8 cellular contexts compared by ENCODE assay signal in genomic region chr10:100006241-100006886, GRCh38. TPM values are rescaled to one million over a fixed set of nuclear protein-coding genes. Genes with fewer than 3 reads are reported as not detected.
A peak's percentile ranks its signal among the peaks of the same experiment; 100 is the strongest.
DNase-seq lines count a peak whose midpoint lies in the region; ATAC-seq and TF ChIP-seq lines count a peak whose summit lies in the region.

No MANE protein-coding gene starts in this region.

- H3K4me1 ChIP-seq in mesodermal cell (ENCODE audit: control insufficient read depth, insufficient read depth, low read length, poor library complexity, severe bottlenecking): peaks cover 24% of the 10 kb centered on the region

- H3K27ac ChIP-seq in mesodermal cell (ENCODE audit: low read depth, low read length, severe bottlenecking): peak overlapping the region; percentile 92

- no peak for TF ChIP-seq CTCF in astrocyte of the spinal cord (IDR thresholded peaks at IDR 0.05; ENCODE audit: low read depth, low read length)

- H3K4me3 ChIP-seq in astrocyte of the spinal cord (ENCODE audit: low read depth, low read length) (peak overlapping the region; percentile 31), mesodermal cell (ENCODE audit: extremely low read depth, insufficient read depth, low read length, poor library complexity, severe bottlenecking) (peak overlapping the region; percentile 69)

- no peak overlapping the region for H3K27ac Mint-ChIP-seq in T-helper 17 cell

- H3K36me3 ChIP-seq in mesodermal cell (ENCODE audit: control insufficient read depth, insufficient read depth, low read length): peaks cover 19% of the 10 kb centered on the region

- peak; percentile 98 for DNase-seq in EL
- DNase-seq in KBM-7: peak; percentile 34
- peak; percentile 94 for DNase-seq in astrocyte of the spinal cord (ENCODE audit: low read depth, low spot score)
- no peak for DNase-seq in COLO668 (lab: John Stamatoyannopoulos, UW; ENCODE audit: unreplicated experiment)
- no peak for DNase-seq in NCI-H1417 treated with DMSO at 0.1 percent for 48 hours (lab: John Stamatoyannopoulos, UW)
- DNase-seq in T-helper 17 cell: no peak

- H3K4me3 Mint-ChIP-seq in T-helper 17 cell: no peak overlapping the region

- H3K36me3 Mint-ChIP-seq in T-helper 17 cell (ENCODE audit: low read depth): no peaks in the 10 kb centered on the region

- H3K9me3 ChIP-seq in mesodermal cell (ENCODE audit: control insufficient read depth, low read length) (peaks cover 5% of the 10 kb centered on the region), T-helper 17 cell (ENCODE audit: control insufficient read depth, low read length, poor library complexity, severe bottlenecking) (no peaks in the 10 kb centered on the region)

- H3K27me3 Mint-ChIP-seq in T-helper 17 cell: peaks cover 4% of the 10 kb centered on the region

- no peak for ATAC-seq in GM18519 (IDR thresholded peaks at IDR 0.05; ENCODE audit: low FRiP score, unreplicated experiment)
- ATAC-seq in T-helper 17 cell: no peak

- H3K4me1 Mint-ChIP-seq in T-helper 17 cell: peaks cover 26% of the 10 kb centered on the region

- 20 to 23% methylated on average over 1 to 3 of the region's 4 CpGs for WGBS in mesodermal cell (ENCODE audit: insufficient coverage in 2 of 2), 2 experiments

- in situ Hi-C loops in KBM-7 (cut with MboI; ENCODE audit: low pct_unique_long_range_greater_than_20kb, low sequenced_read_pairs) (no loop called here), astrocyte of the spinal cord (cut with HindIII; ENCODE audit: low sequenced_read_pairs) (no loop called here)

RNA-seq across cellular contexts. Expression of gene DNMBP, which starts 3.4 kb away (rescaled TPM):
- 26.5 TPM for polyA plus RNA-seq in mesodermal cell (2013, experiment 1 of 2)
- 26.6 TPM for polyA plus RNA-seq in mesodermal cell (2013, experiment 2 of 2)
- 1 to 10 TPM; 2.1 to 2.5 TPM for total RNA-seq in T-helper 17 cell

Comparison
In these comparisons a context has a peak if more than half of its experiments do, and no peak if none do; other contexts are left out.
1. DNase-seq: peak in EL (single experiment), KBM-7 (single experiment) and astrocyte of the spinal cord (single experiment); none in COLO668 (single experiment), NCI-H1417 treated with DMSO at 0.1 percent for 48 hours (single experiment) and T-helper 17 cell (0 of 3).